Comparison of ENCODE assay signal across 2 cellular contexts in genomic region chr5:173614591-173614990, GRCh38.
TF ChIP-seq lines count a peak whose summit lies in the region.

No MANE protein-coding gene starts in this region.

TF ChIP-seq in SK-N-SH, 30 proteins besides CTCF, POLR2A, EP300 and RAD21 (continued from another document):
- TF ChIP-seq ZBTB33 (IDR thresholded peaks at IDR 0.05; ENCODE audit: borderline replicate concordance, low read depth) (no peak), USF1 (IDR thresholded peaks at IDR 0.05; ENCODE audit: borderline replicate concordance, low read depth) (no peak), FOXJ3 (CRISPR knock-in tag; IDR thresholded peaks at IDR 0.05) (no peak), POLR2AphosphoS5 (IDR thresholded peaks at IDR 0.05; ENCODE audit: low read depth, low read length) (no peak), ELF1 (IDR thresholded peaks at IDR 0.05) (no peak), MAX (IDR thresholded peaks at IDR 0.05; ENCODE audit: low read depth) (no peak), SIN3A (IDR thresholded peaks at IDR 0.05; ENCODE audit: borderline replicate concordance, low read depth, low read length) (no peak), RXRA (IDR thresholded peaks at IDR 0.05; ENCODE audit: borderline replicate concordance, low read depth) (no peak), YY1 (IDR thresholded peaks at IDR 0.05; ENCODE audit: low read depth) (no peak), REST (IDR thresholded peaks at IDR 0.05; ENCODE audit: low read depth, low read length) (no peak), RFX5 (IDR thresholded peaks at IDR 0.05; ENCODE audit: low read length) (no peak), JUND (IDR thresholded peaks at IDR 0.05) (no peak), NFIC (IDR thresholded peaks at IDR 0.05; ENCODE audit: borderline replicate concordance) (no peak), RCOR1 (IDR thresholded peaks at IDR 0.05; ENCODE audit: low read length) (no peak)

TF ChIP-seq in SK-N-SH treated with all-trans-retinoic acid at 6 μM for 48 hours, 23 proteins besides CTCF, POLR2A, EP300 and RAD21 (continued from another document):
- no peak for TF ChIP-seq TSHZ2 (CRISPR knock-in tag; IDR thresholded peaks at IDR 0.05)
- no peak for TF ChIP-seq PATZ1 (CRISPR knock-in tag; IDR thresholded peaks at IDR 0.05; ENCODE audit: borderline replicate concordance)
- no peak for TF ChIP-seq ZFP30 (CRISPR knock-in tag; IDR thresholded peaks at IDR 0.05)
- TF ChIP-seq CSDC2 (CRISPR knock-in tag; IDR thresholded peaks at IDR 0.05): no peak
